In genomic region chr11:18222814-18223421, GRCh38 we compare ENCODE assay signal across 26 cellular contexts. TPM values are rescaled to one million over a fixed set of nuclear protein-coding genes. Genes with fewer than 3 reads are reported as not detected.
"Had no signal": no experiment of that assay in that cellular context is flagged by ENCODE, and none has a peak within 500 bp of the region (broad histone marks: within the 10 kb centered on the region; RNA-seq: fewer than 3 reads in every experiment).

No MANE protein-coding gene starts in this region.

- DNase-seq: activated CD4-positive, alpha-beta memory T cell treated with anti-CD3 and anti-CD28 coated beads for 36 hours; activated CD4-positive, alpha-beta T cell treated with anti-CD3 and anti-CD28 coated beads, Interleukin-2, amount 10 ng/mL, durations not matched to agents 7 days and 5 days; activated CD4-positive, CD25-positive, alpha-beta regulatory T cell; activated CD8-positive, alpha-beta memory T cell treated with anti-CD3 and anti-CD28 coated beads for 24 hours; activated gamma-delta T cell; activated naive CD4-positive, alpha-beta T cell treated with anti-CD3 and anti-CD28 coated beads for 36 hours; activated T-cell treated with anti-CD3 and anti-CD28 coated beads, Interleukin-2, amount 50 U/mL, for 4 hours; amygdala; brain microvascular endothelial cell; cerebellar nuclear complex; NCI-H1105 treated with DMSO at 0.1 percent for 48 hours; NCI-H1436 treated with DMSO at 0.1 percent for 48 hours; NCI-H187; NCI-H2081; NCI-H510A treated with DMSO at 0.1 percent for 48 hours; NCI-H69; NK-92 treated with Interleukin-12 subunit alpha and Interleukin-12 subunit beta, amount 100 ng/mL, for 24 hours; PC-9; SHP77 treated with DMSO at 0.1 percent for 48 hours had no signal

- H3K36me3 ChIP-seq: brain microvascular endothelial cell had no signal

- H2AFZ ChIP-seq: PC-9 had no signal

- H3K4me2 ChIP-seq: PC-9 had no signal

- H3K27me3 ChIP-seq: brain microvascular endothelial cell had no signal

- H3K4me3 ChIP-seq: PC-9 had no signal

- FAIRE-seq: colon, TTC549 had no signal

- H3K27ac ChIP-seq: brain microvascular endothelial cell, PC-9 had no signal

- ATAC-seq: activated T-cell treated with anti-CD3 and anti-CD28 coated beads, Interleukin-2, amount 50 U/mL, for 4 hours; activated T-helper 17 cell treated with anti-CD3 and anti-CD28 coated beads, Interleukin-2, amount 50 U/mL, for 72 hours had no signal

RNA-seq across cellular contexts. Expression of gene SAA4, which starts 13.7 kb away (rescaled TPM):
- total RNA-seq: activated CD4-positive, alpha-beta memory T cell treated with anti-CD3 and anti-CD28 coated beads for 36 hours; activated CD4-positive, alpha-beta T cell treated with anti-CD3 and anti-CD28 coated beads, Interleukin-2, amount 10 ng/mL, durations not matched to agents 7 days and 5 days; activated naive CD4-positive, alpha-beta T cell treated with anti-CD3 and anti-CD28 coated beads for 36 hours; activated T-cell treated with anti-CD3 and anti-CD28 coated beads, Interleukin-2, amount 50 U/mL, for 4 hours; activated T-helper 17 cell treated with anti-CD3 and anti-CD28 coated beads, Interleukin-2, amount 50 U/mL, for 72 hours; cardiac septum; LHCN-M2; MCF 10A; PC-9; SK-MEL-5 had no signal

RNA-seq across cellular contexts. Expression of gene SAA2, which starts 25.6 kb away (rescaled TPM):
- total RNA-seq: activated CD4-positive, alpha-beta memory T cell treated with anti-CD3 and anti-CD28 coated beads for 36 hours; activated naive CD4-positive, alpha-beta T cell treated with anti-CD3 and anti-CD28 coated beads for 36 hours; activated T-helper 17 cell treated with anti-CD3 and anti-CD28 coated beads, Interleukin-2, amount 50 U/mL, for 72 hours; LHCN-M2; PC-9; SK-MEL-5 had no signal

RNA-seq across cellular contexts. Expression of gene SAA1, which starts 43.1 kb away (rescaled TPM):
- total RNA-seq: activated CD4-positive, alpha-beta memory T cell treated with anti-CD3 and anti-CD28 coated beads for 36 hours; activated CD4-positive, alpha-beta T cell treated with anti-CD3 and anti-CD28 coated beads, Interleukin-2, amount 10 ng/mL, durations not matched to agents 7 days and 5 days; activated naive CD4-positive, alpha-beta T cell treated with anti-CD3 and anti-CD28 coated beads for 36 hours; activated T-helper 17 cell treated with anti-CD3 and anti-CD28 coated beads, Interleukin-2, amount 50 U/mL, for 72 hours; PC-9 had no signal

RNA-seq across cellular contexts. Expression of gene MRGPRX4, which starts 50.3 kb away (rescaled TPM):
- total RNA-seq: activated CD4-positive, alpha-beta memory T cell treated with anti-CD3 and anti-CD28 coated beads for 36 hours; activated CD4-positive, alpha-beta T cell treated with anti-CD3 and anti-CD28 coated beads, Interleukin-2, amount 10 ng/mL, durations not matched to agents 7 days and 5 days; activated naive CD4-positive, alpha-beta T cell treated with anti-CD3 and anti-CD28 coated beads for 36 hours; activated T-cell treated with anti-CD3 and anti-CD28 coated beads, Interleukin-2, amount 50 U/mL, for 4 hours; activated T-helper 17 cell treated with anti-CD3 and anti-CD28 coated beads, Interleukin-2, amount 50 U/mL, for 72 hours; cardiac septum; LHCN-M2; MCF 10A; PC-9 had no signal
